ENCODE assay signal across 15 cellular contexts in the genomic region with DNA sequence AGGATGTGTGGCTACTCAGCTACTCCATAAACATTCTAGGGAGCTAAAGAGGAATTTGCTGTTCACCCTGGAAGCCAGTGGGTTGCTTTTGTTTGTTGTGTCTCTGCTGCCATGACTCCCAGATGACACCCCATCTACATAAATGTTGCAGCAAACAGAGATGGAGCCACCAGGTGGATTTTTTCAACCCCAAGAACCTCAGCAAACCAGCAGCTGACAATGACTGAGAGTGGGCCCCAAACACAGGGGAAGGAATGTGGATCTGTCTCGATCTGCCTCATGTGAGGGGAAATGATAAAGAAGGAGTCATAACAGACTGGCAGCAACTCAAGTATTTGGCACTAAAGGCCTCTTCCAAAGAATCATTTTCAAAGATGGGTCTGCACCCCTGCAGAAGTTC.
DNase-seq lines count a peak whose midpoint lies in the region; ATAC-seq and TF ChIP-seq lines count a peak whose summit lies in the region.
"Had no signal": no experiment of that assay in that cellular context is flagged by ENCODE, and none has a peak within 500 bp of the region (broad histone marks: within the 10 kb centered on the region; RNA-seq: fewer than 3 reads in every experiment).

No MANE protein-coding gene starts in this region.

- peak overlapping the region; percentile 39 for H3K4me2 ChIP-seq in mammary epithelial cell (ENCODE audit: insufficient read depth, low read depth, low read length)

- CTCF ChIA-PET in A673 (lab: Charles Lee): no interaction called here
- CTCF ChIA-PET in mammary epithelial cell (lab: Charles Lee; ENCODE audit: low non-redundant PET): no interaction called here
- CTCF ChIA-PET in Caco-2 (lab: Charles Lee): no interaction called here

- H3K4me1 ChIP-seq in A673 (ENCODE audit: insufficient read depth, low read length, poor library complexity, severe bottlenecking): peaks cover 7% of the 10 kb centered on the region
- H3K4me1 ChIP-seq in mammary epithelial cell (ENCODE audit: insufficient read depth, low read length): peaks cover 21% of the 10 kb centered on the region
- no peaks in the 10 kb centered on the region for H3K4me1 ChIP-seq in Caco-2
- H3K4me1 ChIP-seq: right lobe of liver had no signal

- no peaks in the 10 kb centered on the region for H3K9me3 Mint-ChIP-seq in Caco-2 (ENCODE audit: unreplicated experiment)
- H3K9me3 Mint-ChIP-seq: activated CD4-positive, alpha-beta memory T cell treated with anti-CD3 and anti-CD28 coated beads, Interleukin-2, amount 10 ng/mL, durations not matched to agents 7 days and 5 days; activated naive CD8-positive, alpha-beta T cell treated with anti-CD3 and anti-CD28 coated beads for 36 hours had no signal

- in situ Hi-C loops in mammary epithelial cell (cut with MboI; ENCODE audit: low sequenced_read_pairs in 2 of 2): no loop called here

- no peaks in the 10 kb centered on the region for H3K79me2 ChIP-seq in mammary epithelial cell (ENCODE audit: insufficient read depth, low read length)

- no peaks in the 10 kb centered on the region for H3K36me3 Mint-ChIP-seq in Caco-2 (ENCODE audit: insufficient read depth, unreplicated experiment)
- H3K36me3 Mint-ChIP-seq: activated naive CD8-positive, alpha-beta T cell treated with anti-CD3 and anti-CD28 coated beads for 36 hours had no signal

- H3K4me3 ChIP-seq in A673 (ENCODE audit: low read depth, low read length, poor library complexity, severe bottlenecking): no peak overlapping the region
- no peak overlapping the region for H3K4me3 ChIP-seq in mammary epithelial cell (replicated peaks in 1 of 3; ENCODE audit: insufficient read depth in 1 of 3, low read depth in 2 of 3, low read length in 3 of 3)
- no peak overlapping the region for H3K4me3 ChIP-seq in Caco-2 (ENCODE audit: low read depth, low read length)
- H3K4me3 ChIP-seq: right lobe of liver had no signal

- POLR2A ChIA-PET in A673 (lab: Charles Lee; ENCODE audit: low non-redundant PET): no interaction called here
- POLR2A ChIA-PET in Caco-2 (lab: Charles Lee): no interaction called here

- H3K9ac ChIP-seq in mammary epithelial cell (ENCODE audit: insufficient read depth, low read length): peak overlapping the region; percentile 34

- BruUV-seq in A673 (replicated peaks; lab: Mats Ljungman, UMichigan) (no TSS peak), mammary epithelial cell (replicated peaks; lab: Mats Ljungman, UMichigan) (no TSS peak), Caco-2 (replicated peaks; lab: Mats Ljungman, UMichigan) (no TSS peak)

- dilution Hi-C loops in mammary epithelial cell (cut with HindIII; ENCODE audit: low sequenced_read_pairs): no loop called here

- TF ChIP-seq CTCF in A673 (conservative IDR thresholded peaks at IDR 0.05; ENCODE audit: low read depth, low read length) (no peak), mammary epithelial cell (conservative IDR thresholded peaks at IDR 0.05 in 1 of 2, IDR thresholded peaks at IDR 0.05 in 1 of 2; ENCODE audit: extremely low read depth in 1 of 2, insufficient read depth in 1 of 2, low read depth in 1 of 2, low read length in 2 of 2) (peak; percentile 1 to 16), Caco-2 (IDR thresholded peaks at IDR 0.05; ENCODE audit: insufficient read depth in 1 of 2, low read depth in 1 of 2, low read length in 1 of 2, severe bottlenecking in 1 of 2, unreplicated experiment in 1 of 2) (no peak)

- no peaks in the 10 kb centered on the region for H3K27me3 ChIP-seq in A673 (replicated peaks; ENCODE audit: insufficient read depth, low read depth, low read length, poor library complexity)
- no peaks in the 10 kb centered on the region for H3K27me3 ChIP-seq in mammary epithelial cell (ENCODE audit: insufficient read depth, low read length)
- H3K27me3 ChIP-seq in Caco-2 (replicated peaks; ENCODE audit: control insufficient read depth, insufficient read depth, low read length): no peaks in the 10 kb centered on the region
- H3K27me3 ChIP-seq: right lobe of liver had no signal

- no peaks in the 10 kb centered on the region for H3K36me3 ChIP-seq in A673 (ENCODE audit: insufficient read depth, low read length, poor library complexity, severe bottlenecking)
- H3K36me3 ChIP-seq in mammary epithelial cell (ENCODE audit: insufficient read depth, low read length): no peaks in the 10 kb centered on the region
- H3K36me3 ChIP-seq in Caco-2 (ENCODE audit: control insufficient read depth, insufficient read depth, low read length): no peaks in the 10 kb centered on the region
- H3K36me3 ChIP-seq: right lobe of liver had no signal

- H3K9me3 ChIP-seq in A673 (ENCODE audit: low read depth, low read length, poor library complexity, severe bottlenecking): peaks cover 8% of the 10 kb centered on the region
- peaks cover 4% of the 10 kb centered on the region for H3K9me3 ChIP-seq in mammary epithelial cell (replicated peaks; ENCODE audit: insufficient read depth, low read length)
- H3K9me3 ChIP-seq in Caco-2: no peaks in the 10 kb centered on the region
- H3K9me3 ChIP-seq: right lobe of liver had no signal

- H3K27ac ChIP-seq in A673 (ENCODE audit: low read depth, low read length, poor library complexity, severe bottlenecking) (no peak overlapping the region), mammary epithelial cell (ENCODE audit: insufficient read depth, low read depth, low read length) (peak overlapping the region; percentile 92)
- H3K27ac ChIP-seq: right lobe of liver had no signal

- H2AFZ ChIP-seq in mammary epithelial cell (ENCODE audit: low read depth, low read length): no peak overlapping the region

- DNase-seq in A673 (ENCODE audit: low spot score): peak; percentile 33
- DNase-seq in HT1080 (ENCODE audit: low read depth): peak; percentile 96
- DNase-seq in mammary epithelial cell: peak; percentile 98
- DNase-seq in left kidney (ENCODE audit: low read depth, low spot score): peak; percentile 78
- DNase-seq in NCI-H446 treated with DMSO at 0.1 percent for 48 hours (lab: John Stamatoyannopoulos, UW): no peak
- DNase-seq in Caco-2: no peak
- no peak for DNase-seq in SKM-1 (lab: John Stamatoyannopoulos, UW; ENCODE audit: unreplicated experiment)
- DNase-seq: activated CD4-positive, alpha-beta memory T cell treated with anti-CD3 and anti-CD28 coated beads, Interleukin-2, amount 10 ng/mL, durations not matched to agents 7 days and 5 days; activated naive CD8-positive, alpha-beta T cell treated with anti-CD3 and anti-CD28 coated beads for 36 hours; AML-193; NCI-H748 treated with DMSO at 0.1 percent for 48 hours; right lobe of liver; T-helper 1 cell had no signal

- H3K4me3 Mint-ChIP-seq in Caco-2 (ENCODE audit: unreplicated experiment): no peak overlapping the region
- H3K4me3 Mint-ChIP-seq: activated CD4-positive, alpha-beta memory T cell treated with anti-CD3 and anti-CD28 coated beads, Interleukin-2, amount 10 ng/mL, durations not matched to agents 7 days and 5 days; activated naive CD8-positive, alpha-beta T cell treated with anti-CD3 and anti-CD28 coated beads for 36 hours had no signal

- intact Hi-C loops in A673 (cut with micrococcal nuclease; ENCODE audit: unreplicated experiment): no loop called here
- intact Hi-C loops in mammary epithelial cell (cut with micrococcal nuclease): loop anchor here (1.0 kb wide), 5 partner anchors 12 to 274 kb away; no protein-coding TSS in a partner anchor
- intact Hi-C loops in Caco-2 (cut with micrococcal nuclease; ENCODE audit: unreplicated experiment): no loop called here

- no peaks in the 10 kb centered on the region for H3K4me1 Mint-ChIP-seq in Caco-2 (ENCODE audit: low read depth, unreplicated experiment)
- H3K4me1 Mint-ChIP-seq: activated CD4-positive, alpha-beta memory T cell treated with anti-CD3 and anti-CD28 coated beads, Interleukin-2, amount 10 ng/mL, durations not matched to agents 7 days and 5 days; activated naive CD8-positive, alpha-beta T cell treated with anti-CD3 and anti-CD28 coated beads for 36 hours had no signal

- H4K20me1 ChIP-seq in mammary epithelial cell (ENCODE audit: insufficient read depth, low read length): no peaks in the 10 kb centered on the region

- WGBS in mammary epithelial cell (ENCODE audit: low coverage, missing lambda C conversion rate): 7% methylated on average over 1 of the region's 1 CpG

- H3K27me3 Mint-ChIP-seq in Caco-2 (ENCODE audit: insufficient read depth, unreplicated experiment): no peaks in the 10 kb centered on the region

- no peak overlapping the region for H3K27ac Mint-ChIP-seq in Caco-2 (ENCODE audit: unreplicated experiment)
- H3K27ac Mint-ChIP-seq: activated CD4-positive, alpha-beta memory T cell treated with anti-CD3 and anti-CD28 coated beads, Interleukin-2, amount 10 ng/mL, durations not matched to agents 7 days and 5 days; activated naive CD8-positive, alpha-beta T cell treated with anti-CD3 and anti-CD28 coated beads for 36 hours had no signal

- no peak for ATAC-seq in HG02973 (IDR thresholded peaks at IDR 0.05; ENCODE audit: unreplicated experiment)
- ATAC-seq: left lobe of liver, right lobe of liver had no signal

Comparison
In these comparisons a context has a peak if more than half of its experiments do, and no peak if none do; other contexts are left out.
1. DNase-seq: peak in A673 (single experiment), HT1080 (single experiment), mammary epithelial cell (single experiment) and left kidney (single experiment); none in NCI-H446 treated with DMSO at 0.1 percent for 48 hours (single experiment), Caco-2 (0 of 2) and SKM-1 (single experiment).
2. CTCF ChIP-seq: peak in mammary epithelial cell (2 of 2); none in A673 (single experiment) and Caco-2 (0 of 2).